ENCODE assay signal across 18 cellular contexts in the genomic region with DNA sequence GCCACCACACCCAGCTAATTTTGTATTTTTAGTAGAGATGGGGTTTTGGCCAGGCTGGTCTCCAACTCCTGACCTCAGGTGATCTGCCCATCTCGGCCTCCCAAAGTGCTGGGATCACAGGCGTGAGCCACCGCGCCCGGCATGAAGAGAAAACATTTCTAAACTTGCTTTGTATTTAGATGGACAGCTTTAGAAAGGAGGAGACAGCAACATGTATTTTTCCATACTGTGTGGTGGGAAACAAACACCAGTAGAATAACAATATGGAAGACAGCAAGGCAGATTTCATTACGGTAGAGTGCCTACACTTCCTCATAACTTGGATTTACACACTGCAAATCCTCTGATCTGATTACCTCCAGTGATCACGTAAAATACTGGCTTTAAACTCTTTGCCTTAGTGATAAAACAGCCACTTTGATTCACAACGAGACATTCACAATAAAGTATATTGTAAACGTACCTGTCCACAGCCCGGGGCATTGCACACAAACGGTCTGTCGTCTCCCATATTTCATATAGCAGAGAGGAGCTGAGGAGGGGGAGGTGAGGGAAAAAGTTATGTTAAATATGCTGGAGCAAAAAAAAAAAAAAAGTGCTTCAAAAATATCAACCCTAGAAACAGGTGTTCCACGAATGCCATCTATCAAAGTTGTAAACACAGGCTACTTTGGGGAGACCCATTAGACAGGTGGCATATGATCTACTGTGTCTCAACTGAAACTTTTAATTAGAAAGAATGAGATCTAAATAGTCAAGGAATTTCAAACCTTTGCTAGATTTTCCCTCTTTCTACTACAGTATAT. TPM values are rescaled to one million over a fixed set of nuclear protein-coding genes. Genes with fewer than 3 reads are reported as not detected.
DNase-seq lines count a peak whose midpoint lies in the region; ATAC-seq and TF ChIP-seq lines count a peak whose summit lies in the region.
"Had no signal": no experiment of that assay in that cellular context is flagged by ENCODE, and none has a peak within 500 bp of the region (broad histone marks: within the 10 kb centered on the region; RNA-seq: fewer than 3 reads in every experiment).

No MANE protein-coding gene starts in this region.

- H3K27ac ChIP-seq in ascending aorta (peak overlapping the region; percentile 31 to 52), temporal lobe (ENCODE audit: low read depth, low read length) (peak overlapping the region; percentile 92)
- H3K27ac ChIP-seq: C4-2B, GM23248, left lung had no signal

- peak overlapping the region in 1 of 3 donors; percentile 29 for H3K27ac Mint-ChIP-seq in IgD-negative memory B cell

- intact Hi-C loops in ascending aorta (cut with DNase I), result loop anchor here (5.0 kb wide), 1 partner anchor 48 kb away; no protein-coding TSS in a partner anchor
- intact Hi-C loops in left colon (cut with DNase I, micrococcal nuclease), result no loop called here
- intact Hi-C loops in Right ventricle myocardium superior (cut with DNase I), result no loop called here

- peak overlapping the region in 3 of 4 donors; percentile 18 to 63 (median 57) for H3K4me3 Mint-ChIP-seq in IgD-negative memory B cell

- peak overlapping the region in 1 of 2 donors; percentile 51 for H3K4me3 ChIP-seq in ascending aorta
- H3K4me3 ChIP-seq: colonic mucosa, GM23248 had no signal

- H3K36me3 Mint-ChIP-seq in IgD-negative memory B cell, result peaks cover 4% of the 10 kb centered on the region

- ATAC-seq in left colon (peak; percentile 50), Right ventricle myocardium superior (ENCODE audit: poor library complexity) (no peak)
- ATAC-seq: left lung; naive thymus-derived CD8-positive, alpha-beta T cell had no signal

- no peaks in the 10 kb centered on the region for H3K27me3 ChIP-seq in ascending aorta
- H3K27me3 ChIP-seq: colonic mucosa, left lung had no signal

- H3K4me1 Mint-ChIP-seq in IgD-negative memory B cell, result peaks cover 30 to 38% (median 34%) of the 10 kb centered on the region in 3 donors

- no peaks in the 10 kb centered on the region for H3K9me3 ChIP-seq in ascending aorta
- H3K9me3 ChIP-seq: colonic mucosa, left lung had no signal

- peaks cover 3 to 30% of the 10 kb centered on the region in 2 donors for H3K4me1 ChIP-seq in ascending aorta
- H3K4me1 ChIP-seq: colonic mucosa had no signal

- TF ChIP-seq CTCF in ascending aorta (IDR thresholded peaks at IDR 0.05), result no peak

- peaks cover 8 to 12% of the 10 kb centered on the region in 2 donors for H3K36me3 ChIP-seq in ascending aorta
- H3K36me3 ChIP-seq: colonic mucosa had no signal

- H3K9me3 Mint-ChIP-seq in IgD-negative memory B cell, result peaks cover 0 to 5% (median 0%) of the 10 kb centered on the region in 3 donors
- H3K9me3 Mint-ChIP-seq: naive thymus-derived CD8-positive, alpha-beta T cell had no signal

- DNase-seq in ascending aorta (ENCODE audit: low spot score in 2 of 2), result no peak
- no peak for DNase-seq in left colon
- DNase-seq in activated naive CD4-positive, alpha-beta T cell (lab: John Stamatoyannopoulos, UW), result no peak
- no peak for DNase-seq in COLO668 (lab: John Stamatoyannopoulos, UW; ENCODE audit: unreplicated experiment)
- DNase-seq in NCI-H510A treated with DMSO at 0.1 percent for 48 hours (lab: John Stamatoyannopoulos, UW), result no peak
- no peak for DNase-seq in Right ventricle myocardium superior
- DNase-seq: activated effector memory CD4-positive, alpha-beta T cell treated with anti-CD3 and anti-CD28 coated beads, Interleukin-2, amount 50 U/mL, for 16 hours; colonic mucosa; DMS79 treated with DMSO at 0.1 percent for 48 hours; GM23248; left lung; naive thymus-derived CD8-positive, alpha-beta T cell; NCI-H187 treated with DMSO at 0.1 percent for 48 hours; retina; RPMI8226 had no signal

- H3K27me3 Mint-ChIP-seq in IgD-negative memory B cell, result no peaks in the 10 kb centered on the region
- H3K27me3 Mint-ChIP-seq: naive thymus-derived CD8-positive, alpha-beta T cell had no signal

RNA-seq across cellular contexts. Expression of gene ATF7, which starts 25.5 kb away (rescaled TPM):
- polyA plus RNA-seq in IgD-negative memory B cell, result 14.4 TPM
- total RNA-seq in ascending aorta (67.6 TPM), left colon (10 to 100 TPM; 38.3 to 39.2 TPM), temporal lobe (7.1 TPM), Right ventricle myocardium superior (29.1 TPM)
